ENCODE assay signal across 28 cellular contexts in genomic region chr10:52050429-52051047, GRCh38.
"Had no signal": no experiment of that assay in that cellular context is flagged by ENCODE, and none has a peak within 500 bp of the region (broad histone marks: within the 10 kb centered on the region; RNA-seq: fewer than 3 reads in every experiment).

No MANE protein-coding gene starts in this region.

- H2AFZ ChIP-seq: PC-9 had no signal

- H3K4me1 ChIP-seq: ascending aorta had no signal

- H3K4me2 ChIP-seq: PC-9 had no signal

- FAIRE-seq: K562, RCC 7860, TTC549 had no signal

- H3K9me3 ChIP-seq: ascending aorta, MG63 had no signal

- H3K36me3 ChIP-seq: MG63 had no signal

- H3K27ac ChIP-seq: ascending aorta, PC-9 had no signal

- H3K4me3 ChIP-seq: ascending aorta, K562, MG63, PC-9 had no signal

- DNase-seq: activated CD4-positive, alpha-beta memory T cell treated with anti-CD3 and anti-CD28 coated beads for 36 hours; activated CD4-positive, alpha-beta T cell treated with anti-CD3 and anti-CD28 coated beads for 36 hours; activated CD4-positive, alpha-beta T cell treated with anti-CD3 and anti-CD28 coated beads, Interleukin-2, amount 10 ng/mL, durations not matched to agents 7 days and 5 days; activated CD8-positive, alpha-beta memory T cell treated with anti-CD3 and anti-CD28 coated beads, Interleukin-2, amount 50 U/mL, for 48 hours; activated effector memory CD4-positive, alpha-beta T cell treated with Interleukin-2 at 50 U/mL for 16 hours; activated naive CD4-positive, alpha-beta T cell; activated naive CD4-positive, alpha-beta T cell treated with anti-CD3 and anti-CD28 coated beads, Interleukin-2, amount 50 U/mL, for 16 hours; activated naive CD8-positive, alpha-beta T cell treated with anti-CD3 and anti-CD28 coated beads for 36 hours; activated T-cell treated with anti-CD3 and anti-CD28 coated beads, Interleukin-2, amount 50 U/mL, for 48 hours; amniotic stem cell; caudate nucleus; cerebellar nuclear complex; MG63; NCI-H1048; NCI-H1105 treated with DMSO at 0.1 percent for 48 hours; NCI-H1436; NCI-H1694; NCI-H1930; NCI-H2081 treated with DMSO at 0.1 percent for 48 hours; NCI-H226; NCI-H446 treated with DMSO at 0.1 percent for 48 hours; NCI-H524; PC-9; Right ventricle myocardium superior had no signal

- H3K27me3 ChIP-seq: ascending aorta, MG63 had no signal
